In genomic region chr1:91754348-91754747, GRCh38 we compare ENCODE assay signal across 8 cellular contexts.
A peak's percentile ranks its signal among the peaks of the same experiment; 100 is the strongest.
DNase-seq lines count a peak whose midpoint lies in the region; ATAC-seq lines count a peak whose summit lies in the region.

No MANE protein-coding gene starts in this region.

- H3K27me3 ChIP-seq in mesenchymal stem cell (ENCODE audit: control insufficient read depth in 1 of 2, insufficient read depth in 1 of 2, low read length in 2 of 2) (no peaks in the 10 kb centered on the region), H7 (ENCODE audit: control insufficient read depth, insufficient read depth, low read length) (no peaks in the 10 kb centered on the region)

- H3K9me3 ChIP-seq in mesenchymal stem cell (ENCODE audit: control insufficient read depth, low read length): no peaks in the 10 kb centered on the region

- peaks cover 40% of the 10 kb centered on the region for H3K4me1 Mint-ChIP-seq in T-helper 2 cell treated with Interferon-gamma antibody and Interleukin-4, amounts not matched to agents 5 μg/mL and 100 μg/mL, for 36 hours (ENCODE audit: low read depth)

- peak overlapping the region; percentile 85 for H3K9ac ChIP-seq in mesenchymal stem cell (ENCODE audit: low read length)

- no peak overlapping the region for H2AK5ac ChIP-seq in mesenchymal stem cell (ENCODE audit: low read length, severe bottlenecking)

- no peak overlapping the region for H3K4me2 ChIP-seq in mesenchymal stem cell (ENCODE audit: low read length, poor library complexity, severe bottlenecking)

- H2AFZ ChIP-seq in mesenchymal stem cell (ENCODE audit: low read depth, low read length): no peak overlapping the region

- no peaks in the 10 kb centered on the region for H3K27me3 Mint-ChIP-seq in T-helper 2 cell treated with Interferon-gamma antibody and Interleukin-4, amounts not matched to agents 5 μg/mL and 100 μg/mL, for 36 hours (ENCODE audit: low read depth)

- H3K4me1 ChIP-seq in mesenchymal stem cell (ENCODE audit: control insufficient read depth, insufficient read depth, low read depth, low read length): peaks cover 1% of the 10 kb centered on the region

- H3K79me1 ChIP-seq in mesenchymal stem cell (replicated peaks; ENCODE audit: low read length, poor library complexity, severe bottlenecking): peaks cover 8% of the 10 kb centered on the region

- H3K27ac Mint-ChIP-seq in T-helper 2 cell treated with Interferon-gamma antibody and Interleukin-4, amounts not matched to agents 5 μg/mL and 100 μg/mL, for 36 hours: no peak overlapping the region

- H4K8ac ChIP-seq in mesenchymal stem cell (ENCODE audit: low read length): no peak overlapping the region

- H3K4me3 Mint-ChIP-seq in T-helper 2 cell treated with Interferon-gamma antibody and Interleukin-4, amounts not matched to agents 5 μg/mL and 100 μg/mL, for 36 hours: peak overlapping the region; percentile 0

- H3K36me3 Mint-ChIP-seq in T-helper 2 cell treated with Interferon-gamma antibody and Interleukin-4, amounts not matched to agents 5 μg/mL and 100 μg/mL, for 36 hours (ENCODE audit: low read depth): peaks cover 12% of the 10 kb centered on the region

- H2BK15ac ChIP-seq in mesenchymal stem cell (ENCODE audit: low read depth, poor library complexity, severe bottlenecking): no peak overlapping the region

- H3K18ac ChIP-seq in mesenchymal stem cell (ENCODE audit: low read depth in 1 of 2, low read length in 2 of 2): no peak overlapping the region

- ATAC-seq in GM18502 (IDR thresholded peaks at IDR 0.05; ENCODE audit: poor library complexity, unreplicated experiment) (peak; percentile 56), GM21825 (IDR thresholded peaks at IDR 0.05; ENCODE audit: unreplicated experiment) (peak; percentile 50)

- 70% methylated on average over 2 of the region's 3 CpGs for WGBS in mesenchymal stem cell

- H2BK5ac ChIP-seq in mesenchymal stem cell (ENCODE audit: low read depth, low read length, poor library complexity, severe bottlenecking): no peak overlapping the region

- H3K14ac ChIP-seq in mesenchymal stem cell (ENCODE audit: low read length in 2 of 2): no peak overlapping the region

- peak; percentile 77 for DNase-seq in T-helper 2 cell treated with Interferon-gamma antibody and Interleukin-4, amounts not matched to agents 5 μg/mL and 100 μg/mL, for 36 hours (ENCODE audit: low spot score)
- DNase-seq in mesenchymal stem cell: no peak
- no peak for DNase-seq in effector CD4-positive, alpha-beta T cell
- DNase-seq in NOMO-1 treated with dmso at 0.1 percent for 144 hours (lab: John Stamatoyannopoulos, UW; ENCODE audit: unreplicated experiment): no peak
- no peak for DNase-seq in H7
- no peak for DNase-seq in cerebellar nuclear complex (lab: John Stamatoyannopoulos, UW)

- no peaks in the 10 kb centered on the region for H3K9me3 Mint-ChIP-seq in T-helper 2 cell treated with Interferon-gamma antibody and Interleukin-4, amounts not matched to agents 5 μg/mL and 100 μg/mL, for 36 hours

- H3K27ac ChIP-seq in mesenchymal stem cell (ENCODE audit: low read length, poor library complexity, severe bottlenecking): no peak overlapping the region

- H3K23ac ChIP-seq in mesenchymal stem cell (ENCODE audit: low read length in 2 of 2): no peak overlapping the region

- H4K91ac ChIP-seq in mesenchymal stem cell (ENCODE audit: low read length): no peak overlapping the region

- no peak overlapping the region for H2BK12ac ChIP-seq in mesenchymal stem cell (ENCODE audit: low read length in 2 of 2)

- peaks cover 3 to 73% of the 10 kb centered on the region in 2 experiments for H3K36me3 ChIP-seq in mesenchymal stem cell (ENCODE audit: control insufficient read depth in 1 of 2, insufficient read depth in 2 of 2, low read depth in 1 of 2, low read length in 2 of 2)
- H3K36me3 ChIP-seq in H7 (replicated peaks; ENCODE audit: control insufficient read depth, insufficient read depth, low read length): no peaks in the 10 kb centered on the region

- H3K4me3 ChIP-seq in mesenchymal stem cell (ENCODE audit: insufficient read depth in 1 of 2, low read depth in 1 of 2, low read length in 2 of 2) (no peak overlapping the region), H7 (ENCODE audit: insufficient read depth, low read depth, low read length) (no peak overlapping the region)

- no peak overlapping the region for H3K4ac ChIP-seq in mesenchymal stem cell (ENCODE audit: low read depth in 1 of 2, low read length in 2 of 2)

- H2BK120ac ChIP-seq in mesenchymal stem cell (ENCODE audit: low read depth, low read length): no peak overlapping the region
